Comparison of ENCODE assay signal across 1 cellular context in the genomic region with DNA sequence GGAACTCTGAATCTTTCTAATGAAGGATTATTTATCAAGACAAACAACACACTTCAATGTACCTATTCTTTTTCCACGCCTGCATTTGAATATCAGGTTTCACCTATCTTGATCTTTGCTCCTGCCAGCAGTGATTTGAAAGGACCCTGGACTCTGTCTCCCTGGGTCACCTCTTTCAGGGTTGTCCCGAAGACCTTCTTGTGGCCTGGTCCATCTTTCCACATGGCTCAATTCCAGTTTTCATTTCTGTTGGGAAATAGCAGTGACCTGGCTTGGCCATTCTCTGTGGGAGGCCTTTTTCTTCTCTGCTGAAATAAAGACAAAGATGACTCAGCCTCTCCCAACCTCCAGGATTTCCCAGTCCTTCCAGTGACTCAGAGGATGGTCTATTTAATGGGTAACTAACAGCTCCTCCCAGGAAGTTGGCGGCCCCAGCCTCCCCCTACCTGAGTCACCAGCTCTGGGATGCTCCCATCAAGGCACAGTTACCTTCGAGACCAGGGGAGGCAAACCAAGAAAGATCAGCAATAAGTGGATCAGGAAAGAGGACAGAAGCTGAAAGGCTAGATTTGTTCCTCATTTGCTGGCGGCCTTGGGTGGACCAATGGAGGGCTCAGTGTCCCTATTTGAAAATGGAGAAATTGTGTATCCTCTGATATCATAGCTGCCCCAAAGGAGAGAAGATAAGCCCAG.
TF ChIP-seq lines count a peak whose summit lies in the region.

No MANE protein-coding gene starts in this region.

TF ChIP-seq in HepG2, 621 proteins besides CTCF, POLR2A, EP300 and RAD21 (continued from another document and continues in another):
- TF ChIP-seq, protein P1, sequence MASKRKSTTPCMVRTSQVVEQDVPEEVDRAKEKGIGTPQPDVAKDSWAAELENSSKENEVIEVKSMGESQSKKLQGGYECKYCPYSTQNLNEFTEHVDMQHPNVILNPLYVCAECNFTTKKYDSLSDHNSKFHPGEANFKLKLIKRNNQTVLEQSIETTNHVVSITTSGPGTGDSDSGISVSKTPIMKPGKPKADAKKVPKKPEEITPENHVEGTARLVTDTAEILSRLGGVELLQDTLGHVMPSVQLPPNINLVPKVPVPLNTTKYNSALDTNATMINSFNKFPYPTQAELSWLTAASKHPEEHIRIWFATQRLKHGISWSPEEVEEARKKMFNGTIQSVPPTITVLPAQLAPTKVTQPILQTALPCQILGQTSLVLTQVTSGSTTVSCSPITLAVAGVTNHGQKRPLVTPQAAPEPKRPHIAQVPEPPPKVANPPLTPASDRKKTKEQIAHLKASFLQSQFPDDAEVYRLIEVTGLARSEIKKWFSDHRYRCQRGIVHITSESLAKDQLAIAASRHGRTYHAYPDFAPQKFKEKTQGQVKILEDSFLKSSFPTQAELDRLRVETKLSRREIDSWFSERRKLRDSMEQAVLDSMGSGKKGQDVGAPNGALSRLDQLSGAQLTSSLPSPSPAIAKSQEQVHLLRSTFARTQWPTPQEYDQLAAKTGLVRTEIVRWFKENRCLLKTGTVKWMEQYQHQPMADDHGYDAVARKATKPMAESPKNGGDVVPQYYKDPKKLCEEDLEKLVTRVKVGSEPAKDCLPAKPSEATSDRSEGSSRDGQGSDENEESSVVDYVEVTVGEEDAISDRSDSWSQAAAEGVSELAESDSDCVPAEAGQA (IDR thresholded peaks at IDR 0.05; ENCODE audit: low read depth) = peak; percentile 60; the same call in 1 of the 2 replicates
- TF ChIP-seq, protein P1 (CRISPR knock-in tag; IDR thresholded peaks at IDR 0.05; ENCODE audit: borderline replicate concordance) = 0 out of 2 replicates have a peak, but pooled peaks have one; percentile 54
- TF ChIP-seq MLLT10 (CRISPR knock-in tag; IDR thresholded peaks at IDR 0.05) = no peak
- no peak; the same call in 1 of the 2 replicates for TF ChIP-seq ZNF274 (CRISPR knock-in tag; IDR thresholded peaks at IDR 0.05)
- peak; percentile 64 for TF ChIP-seq ZMYM3 (CRISPR knock-in tag; IDR thresholded peaks at IDR 0.05)
- TF ChIP-seq SP5 (CRISPR knock-in tag; IDR thresholded peaks at IDR 0.05; ENCODE audit: borderline replicate concordance, low read depth) = peak; percentile 97
- TF ChIP-seq, protein P2, sequence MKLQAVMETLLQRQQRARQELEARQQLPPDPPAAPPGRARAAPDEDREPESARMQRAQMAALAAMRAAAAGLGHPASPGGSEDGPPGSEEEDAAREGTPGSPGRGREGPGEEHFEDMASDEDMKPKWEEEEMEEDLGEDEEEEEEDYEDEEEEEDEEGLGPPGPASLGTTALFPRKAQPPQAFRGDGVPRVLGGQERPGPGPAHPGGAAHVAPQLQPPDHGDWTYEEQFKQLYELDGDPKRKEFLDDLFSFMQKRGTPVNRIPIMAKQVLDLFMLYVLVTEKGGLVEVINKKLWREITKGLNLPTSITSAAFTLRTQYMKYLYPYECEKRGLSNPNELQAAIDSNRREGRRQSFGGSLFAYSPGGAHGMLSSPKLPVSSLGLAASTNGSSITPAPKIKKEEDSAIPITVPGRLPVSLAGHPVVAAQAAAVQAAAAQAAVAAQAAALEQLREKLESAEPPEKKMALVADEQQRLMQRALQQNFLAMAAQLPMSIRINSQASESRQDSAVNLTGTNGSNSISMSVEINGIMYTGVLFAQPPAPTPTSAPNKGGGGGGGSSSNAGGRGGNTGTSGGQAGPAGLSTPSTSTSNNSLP (IDR thresholded peaks at IDR 0.05; ENCODE audit: low read depth, low read length) = peak; percentile 89
- no peak for TF ChIP-seq ZNF549 (CRISPR knock-in tag; IDR thresholded peaks at IDR 0.05)
- 0 out of 2 replicates have a peak, but pooled peaks have one; percentile 38 for TF ChIP-seq ZFP82 (CRISPR knock-in tag; IDR thresholded peaks at IDR 0.05; ENCODE audit: borderline replicate concordance)
- no peak for TF ChIP-seq ZNF224 (CRISPR knock-in tag; IDR thresholded peaks at IDR 0.05)
- TF ChIP-seq, protein P3, sequence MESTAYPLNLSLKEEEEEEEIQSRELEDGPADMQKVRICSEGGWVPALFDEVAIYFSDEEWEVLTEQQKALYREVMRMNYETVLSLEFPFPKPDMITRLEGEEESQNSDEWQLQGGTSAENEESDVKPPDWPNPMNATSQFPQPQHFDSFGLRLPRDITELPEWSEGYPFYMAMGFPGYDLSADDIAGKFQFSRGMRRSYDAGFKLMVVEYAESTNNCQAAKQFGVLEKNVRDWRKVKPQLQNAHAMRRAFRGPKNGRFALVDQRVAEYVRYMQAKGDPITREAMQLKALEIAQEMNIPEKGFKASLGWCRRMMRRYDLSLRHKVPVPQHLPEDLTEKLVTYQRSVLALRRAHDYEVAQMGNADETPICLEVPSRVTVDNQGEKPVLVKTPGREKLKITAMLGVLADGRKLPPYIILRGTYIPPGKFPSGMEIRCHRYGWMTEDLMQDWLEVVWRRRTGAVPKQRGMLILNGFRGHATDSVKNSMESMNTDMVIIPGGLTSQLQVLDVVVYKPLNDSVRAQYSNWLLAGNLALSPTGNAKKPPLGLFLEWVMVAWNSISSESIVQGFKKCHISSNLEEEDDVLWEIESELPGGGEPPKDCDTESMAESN (CRISPR knock-in tag; conservative IDR thresholded peaks at IDR 0.05) = peak; percentile 95
- TF ChIP-seq, protein P4, sequence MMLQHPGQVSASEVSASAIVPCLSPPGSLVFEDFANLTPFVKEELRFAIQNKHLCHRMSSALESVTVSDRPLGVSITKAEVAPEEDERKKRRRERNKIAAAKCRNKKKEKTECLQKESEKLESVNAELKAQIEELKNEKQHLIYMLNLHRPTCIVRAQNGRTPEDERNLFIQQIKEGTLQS (CRISPR knock-in tag; IDR thresholded peaks at IDR 0.05) = peak; percentile 92
- TF ChIP-seq ZNF367 (CRISPR knock-in tag; IDR thresholded peaks at IDR 0.05; ENCODE audit: borderline replicate concordance) = 0 out of 2 replicates have a peak, but pooled peaks have one; percentile 13
- peak; percentile 94 for TF ChIP-seq ZNF788 (CRISPR knock-in tag; IDR thresholded peaks at IDR 0.05; ENCODE audit: borderline replicate concordance)
- no peak for TF ChIP-seq NFATC3 (CRISPR knock-in tag; IDR thresholded peaks at IDR 0.05)
- peak; percentile 86 for TF ChIP-seq FOXA3 (CRISPR knock-in tag; IDR thresholded peaks at IDR 0.05)
- no peak; the same call in 1 of the 2 replicates for TF ChIP-seq HOXA5 (CRISPR knock-in tag; IDR thresholded peaks at IDR 0.05)
- TF ChIP-seq HIVEP1 (CRISPR knock-in tag; IDR thresholded peaks at IDR 0.05) = peak; percentile 97
- TF ChIP-seq IRF2 (CRISPR knock-in tag; IDR thresholded peaks at IDR 0.05) = peak; percentile 75
- TF ChIP-seq NFKBIZ (CRISPR knock-in tag; IDR thresholded peaks at IDR 0.05) = peak; percentile 82; the same call in 1 of the 2 replicates
- TF ChIP-seq MBD4 (IDR thresholded peaks at IDR 0.05; ENCODE audit: borderline replicate concordance, low read length) = peak; percentile 95
- TF ChIP-seq, protein P5, sequence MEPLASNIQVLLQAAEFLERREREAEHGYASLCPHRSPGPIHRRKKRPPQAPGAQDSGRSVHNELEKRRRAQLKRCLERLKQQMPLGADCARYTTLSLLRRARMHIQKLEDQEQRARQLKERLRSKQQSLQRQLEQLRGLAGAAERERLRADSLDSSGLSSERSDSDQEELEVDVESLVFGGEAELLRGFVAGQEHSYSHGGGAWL (CRISPR knock-in tag; IDR thresholded peaks at IDR 0.05) = no peak
- peak; percentile 97 for TF ChIP-seq SIX4 (CRISPR knock-in tag; IDR thresholded peaks at IDR 0.05)
- TF ChIP-seq ZNF841 (CRISPR knock-in tag; IDR thresholded peaks at IDR 0.05; ENCODE audit: borderline replicate concordance) = 0 out of 2 replicates have a peak, but pooled peaks have one; percentile 29
- 0 out of 2 replicates have a peak, but pooled peaks have one; percentile 20 for TF ChIP-seq CREB1 (IDR thresholded peaks at IDR 0.05)
- peak; percentile 77 for TF ChIP-seq CREB1 (CRISPR knock-in tag; IDR thresholded peaks at IDR 0.05)
- no peak; the same call in 1 of the 2 replicates for TF ChIP-seq ZBTB20 (CRISPR knock-in tag; IDR thresholded peaks at IDR 0.05; ENCODE audit: borderline replicate concordance, low read depth)
- TF ChIP-seq, protein P6, sequence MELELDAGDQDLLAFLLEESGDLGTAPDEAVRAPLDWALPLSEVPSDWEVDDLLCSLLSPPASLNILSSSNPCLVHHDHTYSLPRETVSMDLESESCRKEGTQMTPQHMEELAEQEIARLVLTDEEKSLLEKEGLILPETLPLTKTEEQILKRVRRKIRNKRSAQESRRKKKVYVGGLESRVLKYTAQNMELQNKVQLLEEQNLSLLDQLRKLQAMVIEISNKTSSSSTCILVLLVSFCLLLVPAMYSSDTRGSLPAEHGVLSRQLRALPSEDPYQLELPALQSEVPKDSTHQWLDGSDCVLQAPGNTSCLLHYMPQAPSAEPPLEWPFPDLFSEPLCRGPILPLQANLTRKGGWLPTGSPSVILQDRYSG (CRISPR knock-in tag; IDR thresholded peaks at IDR 0.05) = no peak; the same call in 1 of the 2 replicates
- peak; percentile 82 for TF ChIP-seq ZNF335 (CRISPR knock-in tag; IDR thresholded peaks at IDR 0.05)
- TF ChIP-seq TGIF2 (CRISPR knock-in tag; IDR thresholded peaks at IDR 0.05) = no peak
- no peak; the same call in 1 of the 2 replicates for TF ChIP-seq MEIS1 (CRISPR knock-in tag; IDR thresholded peaks at IDR 0.05; ENCODE audit: borderline replicate concordance)
- TF ChIP-seq ARID2 (CRISPR knock-in tag; IDR thresholded peaks at IDR 0.05; ENCODE audit: borderline replicate concordance) = no peak
- no peak for TF ChIP-seq KDM3A (CRISPR knock-in tag; IDR thresholded peaks at IDR 0.05; ENCODE audit: low read depth)
- TF ChIP-seq HNRNPUL1 (IDR thresholded peaks at IDR 0.05; ENCODE audit: low read depth, low read length) = peak; percentile 75; the same call in 1 of the 2 replicates
- TF ChIP-seq, protein P7, sequence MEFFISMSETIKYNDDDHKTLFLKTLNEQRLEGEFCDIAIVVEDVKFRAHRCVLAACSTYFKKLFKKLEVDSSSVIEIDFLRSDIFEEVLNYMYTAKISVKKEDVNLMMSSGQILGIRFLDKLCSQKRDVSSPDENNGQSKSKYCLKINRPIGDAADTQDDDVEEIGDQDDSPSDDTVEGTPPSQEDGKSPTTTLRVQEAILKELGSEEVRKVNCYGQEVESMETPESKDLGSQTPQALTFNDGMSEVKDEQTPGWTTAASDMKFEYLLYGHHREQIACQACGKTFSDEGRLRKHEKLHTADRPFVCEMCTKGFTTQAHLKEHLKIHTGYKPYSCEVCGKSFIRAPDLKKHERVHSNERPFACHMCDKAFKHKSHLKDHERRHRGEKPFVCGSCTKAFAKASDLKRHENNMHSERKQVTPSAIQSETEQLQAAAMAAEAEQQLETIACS (CRISPR knock-in tag; IDR thresholded peaks at IDR 0.05) = no peak
